11 cellular contexts compared by ENCODE assay signal in genomic region chr7:93165447-93165846, GRCh38. TPM values are rescaled to one million over a fixed set of nuclear protein-coding genes. Genes with fewer than 3 reads are reported as not detected.
DNase-seq lines count a peak whose midpoint lies in the region; ATAC-seq and TF ChIP-seq lines count a peak whose summit lies in the region.
"Had no signal": no experiment of that assay in that cellular context is flagged by ENCODE, and none has a peak within 500 bp of the region (broad histone marks: within the 10 kb centered on the region; RNA-seq: fewer than 3 reads in every experiment).

No MANE protein-coding gene starts in this region.

- DNase-seq in SIG-M5 treated with dmso at 0.1 percent for 504 hours (lab: John Stamatoyannopoulos, UW; ENCODE audit: unreplicated experiment) (peak; percentile 4), SIG-M5 (lab: John Stamatoyannopoulos, UW) (no peak), IMR-90 (peak; percentile 39), osteoblast (ENCODE audit: insufficient read length, low spot score, missing footprints) (no peak), left colon (no peak), HUDEP-2 (lab: John Stamatoyannopoulos, UW; ENCODE audit: unreplicated experiment in 76 of 76) (no peak)
- DNase-seq in stimulated activated CD4-positive, alpha-beta T cell treated with anti-CD3 and anti-CD28 coated beads, Interleukin-4, amount 100 ng/mL, for 1 hour, result no peak
- DNase-seq: activated T-cell treated with anti-CD3 and anti-CD28 coated beads, Interleukin-2, amount 50 U/mL, for 48 hours; H7 had no signal

- no peaks in the 10 kb centered on the region for H3K79me1 ChIP-seq in IMR-90 (ENCODE audit: low read depth in 1 of 2, low read length in 2 of 2)

- no peak overlapping the region for H2AK9ac ChIP-seq in IMR-90 (replicated peaks; ENCODE audit: low read depth, low read length, poor library complexity)

- H4K5ac ChIP-seq in IMR-90 (ENCODE audit: low read depth, low read length), result no peak overlapping the region

- H3K4me1 ChIP-seq in IMR-90 (ENCODE audit: control insufficient read depth, insufficient read depth, low read length), result no peaks in the 10 kb centered on the region; the same call in 1 of the 2 replicates
- no peaks in the 10 kb centered on the region for H3K4me1 ChIP-seq in osteoblast (ENCODE audit: insufficient read depth, low read length)

- no peaks in the 10 kb centered on the region; the same call in 1 of the 2 replicates for H3K27me3 ChIP-seq in IMR-90 (ENCODE audit: control insufficient read depth, insufficient read depth, low read length)
- no peaks in the 10 kb centered on the region for H3K27me3 ChIP-seq in osteoblast (ENCODE audit: insufficient read depth, low read length)

- no peak overlapping the region for H2AK5ac ChIP-seq in IMR-90 (ENCODE audit: low read depth, low read length)

- no peak overlapping the region for H3K9ac ChIP-seq in IMR-90 (ENCODE audit: low read depth, low read length)

- no TSS peak for BruUV-seq in IMR-90 (replicated peaks; lab: Mats Ljungman, UMichigan)

- POLR2A ChIA-PET in IMR-90 (lab: Charles Lee; ENCODE audit: unreplicated experiment), result no interaction called here

- no peak overlapping the region for H3K23ac ChIP-seq in IMR-90 (ENCODE audit: low read depth, low read length)

- ATAC-seq in HG02588 (IDR thresholded peaks at IDR 0.05; ENCODE audit: unreplicated experiment) (peak; percentile 97), IMR-90 (ENCODE audit: low read depth) (peak; percentile 57; the same call in 1 of the 2 replicates), left colon (no peak)

- H3K4me2 ChIP-seq in IMR-90 (ENCODE audit: low read depth, low read length) (peak overlapping the region; percentile 67; the same call in 1 of the 2 replicates), osteoblast (ENCODE audit: insufficient read depth, low read length) (peak overlapping the region; percentile 40)

- H4K20me1 ChIP-seq in IMR-90 (ENCODE audit: insufficient read depth, low read length) (no peaks in the 10 kb centered on the region), osteoblast (ENCODE audit: insufficient read depth, low read length) (no peaks in the 10 kb centered on the region)

- H3K36me3 ChIP-seq in IMR-90 (ENCODE audit: control insufficient read depth, insufficient read depth, low read length) (no peaks in the 10 kb centered on the region), osteoblast (ENCODE audit: insufficient read depth, low read length) (no peaks in the 10 kb centered on the region)

- no peak overlapping the region for H3K27ac ChIP-seq in IMR-90 (ENCODE audit: insufficient read depth, low read length)
- no peak overlapping the region for H3K27ac ChIP-seq in osteoblast (ENCODE audit: low read depth, low read length)
- H3K27ac ChIP-seq: epithelial cell of prostate had no signal

- no peak overlapping the region for H2BK120ac ChIP-seq in IMR-90 (ENCODE audit: low read depth, low read length)

- no peak overlapping the region for H3K18ac ChIP-seq in IMR-90 (ENCODE audit: low read depth, low read length)

- TF ChIP-seq POLR2A in IMR-90 (IDR thresholded peaks at IDR 0.05; ENCODE audit: low read depth, low read length), result no peak

- in situ Hi-C loops in IMR-90 (cut with MboI; ENCODE audit: low sequenced_read_pairs), result no loop called here

- dilution Hi-C loops in IMR-90 (cut with HindIII; ENCODE audit: low sequenced_read_pairs, unreplicated experiment), result no loop called here

- no peak overlapping the region for H2BK15ac ChIP-seq in IMR-90 (ENCODE audit: low read depth, low read length)

- H3K56ac ChIP-seq in IMR-90 (ENCODE audit: extremely low read depth, insufficient read depth, low read length), result no peak overlapping the region

- H3K9me3 ChIP-seq in IMR-90 (ENCODE audit: control insufficient read depth, insufficient read depth, low read length) (peaks cover 4% of the 10 kb centered on the region; the same call in 1 of the 2 replicates), osteoblast (ENCODE audit: low read depth, low read length) (no peaks in the 10 kb centered on the region)

- H4K8ac ChIP-seq in IMR-90 (ENCODE audit: low read depth in 2 of 2, low read length in 2 of 2), result no peak overlapping the region

- no peak overlapping the region for H2BK5ac ChIP-seq in IMR-90 (ENCODE audit: low read depth, low read length, poor library complexity, severe bottlenecking)

- no peaks in the 10 kb centered on the region for H3K9me1 ChIP-seq in IMR-90 (ENCODE audit: insufficient read depth, low read length)

- TF ChIP-seq CTCF in IMR-90 (conservative IDR thresholded peaks at IDR 0.05; ENCODE audit: low read depth, low read length), result no peak
- TF ChIP-seq CTCF in osteoblast (IDR thresholded peaks at IDR 0.05; ENCODE audit: extremely low read depth, low read depth, low read length), result no peak

- CTCF ChIA-PET in IMR-90 (lab: Yijun Ruan, JAX), result no interaction called here

- intact Hi-C loops in IMR-90 (cut with micrococcal nuclease) (no loop called here), left colon (cut with DNase I, micrococcal nuclease) (no loop called here)

- no peak overlapping the region for H3K4ac ChIP-seq in IMR-90 (ENCODE audit: low read depth, low read length)

- no peak overlapping the region for H4K91ac ChIP-seq in IMR-90 (ENCODE audit: insufficient read depth, low read depth, low read length)

- TF ChIP-seq RAD21 in IMR-90 (IDR thresholded peaks at IDR 0.05; ENCODE audit: low read length), result no peak

- no peak overlapping the region for H3K4me3 ChIP-seq in IMR-90 (ENCODE audit: insufficient read depth, low read depth, low read length)
- H3K4me3 ChIP-seq in osteoblast (ENCODE audit: insufficient read depth, low read length), result no peak overlapping the region

- H2AFZ ChIP-seq in IMR-90 (replicated peaks; ENCODE audit: low read length, poor library complexity) (no peak overlapping the region), osteoblast (ENCODE audit: low read length) (no peak overlapping the region)

- no peaks in the 10 kb centered on the region for H3K79me2 ChIP-seq in osteoblast (ENCODE audit: insufficient read depth, low read length)

- H3K14ac ChIP-seq in IMR-90 (replicated peaks; ENCODE audit: low read depth, low read length), result no peak overlapping the region

- H2BK20ac ChIP-seq in IMR-90 (ENCODE audit: low read depth, low read length), result no peak overlapping the region

- WGBS in IMR-90 (ENCODE audit: extremely low coverage in 2 of 2, insufficient read length in 1 of 2), 2 experiments, result no CpG with 5 or more reads among the region's 1 CpG

TF ChIP-seq in IMR-90, 13 proteins besides CTCF, POLR2A, EP300 and RAD21:
- TF ChIP-seq RFX5 (IDR thresholded peaks at IDR 0.05; ENCODE audit: low read depth, low read length) (no peak), CHD1 (IDR thresholded peaks at IDR 0.05; ENCODE audit: low read depth, low read length) (no peak)

RNA-seq across cellular contexts. Expression of gene SAMD9L, which starts 17.3 kb away (rescaled TPM):
- 4.1 and 6.4 TPM in 2 replicates for total RNA-seq in IMR-90 (2012; rRNA removed)
- polyA plus RNA-seq in IMR-90 (2012; rRNA removed), result 1.2 and 1.9 TPM in 2 replicates
- 0.10 and 0.27 TPM in 2 replicates for polyA plus RNA-seq in IMR-90 (2012; cell fraction: cytosol; rRNA removed)
- 0.36 and 4.8 TPM in 2 replicates for polyA plus RNA-seq in IMR-90 (2012; cell fraction: nucleus; rRNA removed; ENCODE audit: low replicate concordance)
- total RNA-seq in osteoblast, result 17.7 and 25.0 TPM in 2 replicates
- total RNA-seq in left colon, result 10 to 100 TPM in 1 of 2 donors, 1 to 10 TPM in 1; 9.9 to 22.6 TPM
- total RNA-seq: H7 had no signal

RNA-seq across cellular contexts. Expression of gene SAMD9, which starts 47.7 kb away (rescaled TPM):
- 9.5 and 15.6 TPM in 2 replicates for total RNA-seq in IMR-90 (2012; rRNA removed)
- 1.6 and 1.9 TPM in 2 replicates for polyA plus RNA-seq in IMR-90 (2012; rRNA removed)
- polyA plus RNA-seq in IMR-90 (2012; cell fraction: cytosol; rRNA removed), result 0.09 and 0.15 TPM in 2 replicates
- polyA plus RNA-seq in IMR-90 (2012; cell fraction: nucleus; rRNA removed; ENCODE audit: low replicate concordance), result 0.07 and 0.66 TPM in 2 replicates
- total RNA-seq in osteoblast, result 29.3 and 30.4 TPM in 2 replicates
- 10 to 100 TPM; 24.5 to 31.2 TPM for total RNA-seq in left colon

Comparison
In these comparisons a context has a peak if more than half of its experiments do, and no peak if none do; other contexts are left out.
1. DNase-seq: peak in SIG-M5 treated with dmso at 0.1 percent for 504 hours (single experiment) and IMR-90 (single experiment); none in SIG-M5 (single experiment), osteoblast (single experiment), left colon (0 of 2), stimulated activated CD4-positive, alpha-beta T cell treated with anti-CD3 and anti-CD28 coated beads, Interleukin-4, amount 100 ng/mL, for 1 hour (single experiment) and HUDEP-2 (0 of 76).